12 cellular contexts compared by ENCODE assay signal in genomic region chr1:59672851-59673574, GRCh38.
DNase-seq lines count a peak whose midpoint lies in the region; ATAC-seq and TF ChIP-seq lines count a peak whose summit lies in the region.
"Had no signal": no experiment of that assay in that cellular context is flagged by ENCODE, and none has a peak within 500 bp of the region (broad histone marks: within the 10 kb centered on the region; RNA-seq: fewer than 3 reads in every experiment).

No MANE protein-coding gene starts in this region.

- TF ChIP-seq CTCF in fibroblast of villous mesenchyme (IDR thresholded peaks at IDR 0.05; ENCODE audit: insufficient read depth, low read depth, low read length), result no peak
- no peak for TF ChIP-seq CTCF in retinal pigment epithelial cell (conservative IDR thresholded peaks at IDR 0.05; ENCODE audit: low read depth, low read length)
- TF ChIP-seq CTCF in GM10248 (IDR thresholded peaks at IDR 0.05; ENCODE audit: control extremely low read depth, extremely low read depth, low read depth, missing control alignments), result no peak
- TF ChIP-seq CTCF in heart left ventricle (IDR thresholded peaks at IDR 0.05), result no peak

- no peak for ATAC-seq in HG03565 (IDR thresholded peaks at IDR 0.05; ENCODE audit: unreplicated experiment)
- ATAC-seq in heart left ventricle, result no peak

- DNase-seq in EH (ENCODE audit: low read depth) (peak; percentile 84), SJCRH30 (peak; percentile 55 to 57), fibroblast of villous mesenchyme (ENCODE audit: low read depth) (peak; percentile 65), retinal pigment epithelial cell (ENCODE audit: low read depth) (peak; percentile 44), putamen (ENCODE audit: low spot score) (no peak), GM10248 (ENCODE audit: extremely low spot score) (no peak), heart left ventricle (no peak)
- DNase-seq: activated CD4-positive, alpha-beta T cell treated with anti-CD3 and anti-CD28 coated beads, Interleukin-2, amount 50 U/mL, for 1 hour; GF-D8; NCI-H1105; retina had no signal

- peak overlapping the region; percentile 46 for H3K27ac ChIP-seq in SJCRH30
- H3K27ac ChIP-seq in heart left ventricle, result peak overlapping the region in 2 of 12 donors; percentile 72 to 82

- POLR2A ChIA-PET in GM10248 (lab: Yijun Ruan, JAX), result no interaction called here

- intact Hi-C loops in heart left ventricle (cut with DNase I), result loop anchor here in 1 of 10 donors (10.0 kb wide), 1 partner anchor 378 kb away; the partner anchor contains the start of gene FGGY

- TF ChIP-seq POLR2A in heart left ventricle (IDR thresholded peaks at IDR 0.05), result no peak

- H3K36me3 ChIP-seq in SJCRH30, result no peaks in the 10 kb centered on the region
- no peaks in the 10 kb centered on the region for H3K36me3 ChIP-seq in heart left ventricle

- H3K9me3 ChIP-seq in SJCRH30 (replicated peaks) (0 out of 2 replicates have a peak, but pooled peaks cover 3% of the 10 kb centered on the region), heart left ventricle (no peaks in the 10 kb centered on the region)

- WGBS in heart left ventricle, 4 donors, result 82 to 91% (median 83%) methylated on average over 7 of the region's 7 CpGs

- no peaks in the 10 kb centered on the region for H3K27me3 ChIP-seq in SJCRH30
- no peaks in the 10 kb centered on the region for H3K27me3 ChIP-seq in heart left ventricle

- H3K4me1 ChIP-seq in SJCRH30 (peaks cover 58% of the 10 kb centered on the region), heart left ventricle (peaks cover 0 to 68% (median 20%) of the 10 kb centered on the region in 12 donors)

- CTCF ChIA-PET in GM10248 (lab: Yijun Ruan, JAX), result interaction anchor here (2.1 kb wide), 1 partner anchor 26 kb away, joined by 6 read pairs; no protein-coding TSS in a partner anchor

- H3K4me3 ChIP-seq in SJCRH30 (no peak overlapping the region), fibroblast of villous mesenchyme (ENCODE audit: low read depth, low read length) (no peak overlapping the region), retinal pigment epithelial cell (ENCODE audit: low read length) (no peak overlapping the region), heart left ventricle (no peak overlapping the region)

Comparison
In these comparisons a context has a peak if more than half of its experiments do, and no peak if none do; other contexts are left out.
1. DNase-seq: peak in EH (single experiment), SJCRH30 (2 of 2), fibroblast of villous mesenchyme (single experiment) and retinal pigment epithelial cell (single experiment); none in putamen (single experiment), GM10248 (single experiment) and heart left ventricle (0 of 5).